1 cellular context compared by ENCODE assay signal in genomic region chr3:123755085-123755484, GRCh38.
TF ChIP-seq lines count a peak whose summit lies in the region.

No MANE protein-coding gene starts in this region.

TF ChIP-seq in HCT116, 20 proteins besides CTCF, POLR2A, EP300 and RAD21:
- no peak for TF ChIP-seq EGR1 (IDR thresholded peaks at IDR 0.05; ENCODE audit: low read depth)
TF ChIP-seq in HCT116: peak in this region for 0.
